In the genomic region with DNA sequence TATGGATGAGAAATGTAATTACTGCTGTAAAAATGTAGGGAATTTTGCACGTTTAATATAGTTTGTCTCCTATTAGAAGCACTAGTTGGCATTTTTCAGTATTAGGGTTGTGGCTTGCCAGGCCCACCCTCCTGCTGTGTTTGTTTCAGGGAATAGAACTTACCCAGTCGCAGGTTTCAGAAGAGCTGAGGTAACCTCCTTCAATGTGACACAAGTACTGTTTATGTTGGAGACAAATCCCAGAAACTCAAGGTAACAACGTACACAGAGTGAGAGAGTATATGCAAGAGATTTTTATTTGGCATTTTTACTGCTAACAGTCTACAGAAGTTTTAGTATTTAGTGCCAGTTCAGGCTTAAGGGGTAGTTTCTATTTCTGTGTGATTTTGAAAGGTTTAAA, we compare ENCODE assay signal across 1 cellular context.
TF ChIP-seq lines count a peak whose summit lies in the region.

No MANE protein-coding gene starts in this region.

TF ChIP-seq in GM23338, 12 proteins besides CTCF, POLR2A, EP300 and RAD21 (continued from another document):
- TF ChIP-seq, protein P1, sequence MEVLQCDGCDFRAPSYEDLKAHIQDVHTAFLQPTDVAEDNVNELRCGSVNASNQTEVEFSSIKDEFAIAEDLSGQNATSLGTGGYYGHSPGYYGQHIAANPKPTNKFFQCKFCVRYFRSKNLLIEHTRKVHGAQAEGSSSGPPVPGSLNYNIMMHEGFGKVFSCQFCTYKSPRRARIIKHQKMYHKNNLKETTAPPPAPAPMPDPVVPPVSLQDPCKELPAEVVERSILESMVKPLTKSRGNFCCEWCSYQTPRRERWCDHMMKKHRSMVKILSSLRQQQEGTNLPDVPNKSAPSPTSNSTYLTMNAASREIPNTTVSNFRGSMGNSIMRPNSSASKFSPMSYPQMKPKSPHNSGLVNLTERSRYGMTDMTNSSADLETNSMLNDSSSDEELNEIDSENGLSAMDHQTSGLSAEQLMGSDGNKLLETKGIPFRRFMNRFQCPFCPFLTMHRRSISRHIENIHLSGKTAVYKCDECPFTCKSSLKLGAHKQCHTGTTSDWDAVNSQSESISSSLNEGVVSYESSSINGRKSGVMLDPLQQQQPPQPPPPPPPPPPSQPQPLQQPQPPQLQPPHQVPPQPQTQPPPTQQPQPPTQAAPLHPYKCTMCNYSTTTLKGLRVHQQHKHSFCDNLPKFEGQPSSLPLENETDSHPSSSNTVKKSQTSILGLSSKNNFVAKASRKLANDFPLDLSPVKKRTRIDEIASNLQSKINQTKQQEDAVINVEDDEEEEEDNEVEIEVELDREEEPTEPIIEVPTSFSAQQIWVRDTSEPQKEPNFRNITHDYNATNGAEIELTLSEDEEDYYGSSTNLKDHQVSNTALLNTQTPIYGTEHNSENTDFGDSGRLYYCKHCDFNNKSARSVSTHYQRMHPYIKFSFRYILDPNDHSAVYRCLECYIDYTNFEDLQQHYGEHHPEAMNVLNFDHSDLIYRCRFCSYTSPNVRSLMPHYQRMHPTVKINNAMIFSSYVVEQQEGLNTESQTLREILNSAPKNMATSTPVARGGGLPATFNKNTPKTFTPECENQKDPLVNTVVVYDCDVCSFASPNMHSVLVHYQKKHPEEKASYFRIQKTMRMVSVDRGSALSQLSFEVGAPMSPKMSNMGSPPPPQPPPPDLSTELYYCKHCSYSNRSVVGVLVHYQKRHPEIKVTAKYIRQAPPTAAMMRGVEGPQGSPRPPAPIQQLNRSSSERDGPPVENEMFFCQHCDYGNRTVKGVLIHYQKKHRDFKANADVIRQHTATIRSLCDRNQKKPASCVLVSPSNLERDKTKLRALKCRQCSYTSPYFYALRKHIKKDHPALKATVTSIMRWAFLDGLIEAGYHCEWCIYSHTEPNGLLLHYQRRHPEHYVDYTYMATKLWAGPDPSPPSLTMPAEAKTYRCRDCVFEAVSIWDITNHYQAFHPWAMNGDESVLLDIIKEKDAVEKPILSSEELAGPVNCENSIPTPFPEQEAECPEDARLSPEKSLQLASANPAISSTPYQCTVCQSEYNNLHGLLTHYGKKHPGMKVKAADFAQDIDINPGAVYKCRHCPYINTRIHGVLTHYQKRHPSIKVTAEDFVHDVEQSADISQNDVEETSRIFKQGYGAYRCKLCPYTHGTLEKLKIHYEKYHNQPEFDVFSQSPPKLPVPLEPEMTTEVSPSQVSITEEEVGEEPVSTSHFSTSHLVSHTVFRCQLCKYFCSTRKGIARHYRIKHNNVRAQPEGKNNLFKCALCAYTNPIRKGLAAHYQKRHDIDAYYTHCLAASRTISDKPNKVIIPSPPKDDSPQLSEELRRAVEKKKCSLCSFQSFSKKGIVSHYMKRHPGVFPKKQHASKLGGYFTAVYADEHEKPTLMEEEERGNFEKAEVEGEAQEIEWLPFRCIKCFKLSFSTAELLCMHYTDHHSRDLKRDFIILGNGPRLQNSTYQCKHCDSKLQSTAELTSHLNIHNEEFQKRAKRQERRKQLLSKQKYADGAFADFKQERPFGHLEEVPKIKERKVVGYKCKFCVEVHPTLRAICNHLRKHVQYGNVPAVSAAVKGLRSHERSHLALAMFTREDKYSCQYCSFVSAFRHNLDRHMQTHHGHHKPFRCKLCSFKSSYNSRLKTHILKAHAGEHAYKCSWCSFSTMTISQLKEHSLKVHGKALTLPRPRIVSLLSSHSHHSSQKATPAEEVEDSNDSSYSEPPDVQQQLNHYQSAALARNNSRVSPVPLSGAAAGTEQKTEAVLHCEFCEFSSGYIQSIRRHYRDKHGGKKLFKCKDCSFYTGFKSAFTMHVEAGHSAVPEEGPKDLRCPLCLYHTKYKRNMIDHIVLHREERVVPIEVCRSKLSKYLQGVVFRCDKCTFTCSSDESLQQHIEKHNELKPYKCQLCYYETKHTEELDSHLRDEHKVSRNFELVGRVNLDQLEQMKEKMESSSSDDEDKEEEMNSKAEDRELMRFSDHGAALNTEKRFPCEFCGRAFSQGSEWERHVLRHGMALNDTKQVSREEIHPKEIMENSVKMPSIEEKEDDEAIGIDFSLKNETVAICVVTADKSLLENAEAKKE (CRISPR knock-in tag; IDR thresholded peaks at IDR 0.05) = no peak
- TF ChIP-seq ZNF114 (CRISPR knock-in tag; IDR thresholded peaks at IDR 0.05) = no peak
- no peak for TF ChIP-seq STAT1 (IDR thresholded peaks at IDR 0.05; ENCODE audit: unreplicated experiment)
- TF ChIP-seq POLR2AphosphoS5 (IDR thresholded peaks at IDR 0.05; ENCODE audit: low read depth) = no peak
- TF ChIP-seq EZH2phosphoT487 (IDR thresholded peaks at IDR 0.05; ENCODE audit: unreplicated experiment) = no peak
- TF ChIP-seq, protein P2, sequence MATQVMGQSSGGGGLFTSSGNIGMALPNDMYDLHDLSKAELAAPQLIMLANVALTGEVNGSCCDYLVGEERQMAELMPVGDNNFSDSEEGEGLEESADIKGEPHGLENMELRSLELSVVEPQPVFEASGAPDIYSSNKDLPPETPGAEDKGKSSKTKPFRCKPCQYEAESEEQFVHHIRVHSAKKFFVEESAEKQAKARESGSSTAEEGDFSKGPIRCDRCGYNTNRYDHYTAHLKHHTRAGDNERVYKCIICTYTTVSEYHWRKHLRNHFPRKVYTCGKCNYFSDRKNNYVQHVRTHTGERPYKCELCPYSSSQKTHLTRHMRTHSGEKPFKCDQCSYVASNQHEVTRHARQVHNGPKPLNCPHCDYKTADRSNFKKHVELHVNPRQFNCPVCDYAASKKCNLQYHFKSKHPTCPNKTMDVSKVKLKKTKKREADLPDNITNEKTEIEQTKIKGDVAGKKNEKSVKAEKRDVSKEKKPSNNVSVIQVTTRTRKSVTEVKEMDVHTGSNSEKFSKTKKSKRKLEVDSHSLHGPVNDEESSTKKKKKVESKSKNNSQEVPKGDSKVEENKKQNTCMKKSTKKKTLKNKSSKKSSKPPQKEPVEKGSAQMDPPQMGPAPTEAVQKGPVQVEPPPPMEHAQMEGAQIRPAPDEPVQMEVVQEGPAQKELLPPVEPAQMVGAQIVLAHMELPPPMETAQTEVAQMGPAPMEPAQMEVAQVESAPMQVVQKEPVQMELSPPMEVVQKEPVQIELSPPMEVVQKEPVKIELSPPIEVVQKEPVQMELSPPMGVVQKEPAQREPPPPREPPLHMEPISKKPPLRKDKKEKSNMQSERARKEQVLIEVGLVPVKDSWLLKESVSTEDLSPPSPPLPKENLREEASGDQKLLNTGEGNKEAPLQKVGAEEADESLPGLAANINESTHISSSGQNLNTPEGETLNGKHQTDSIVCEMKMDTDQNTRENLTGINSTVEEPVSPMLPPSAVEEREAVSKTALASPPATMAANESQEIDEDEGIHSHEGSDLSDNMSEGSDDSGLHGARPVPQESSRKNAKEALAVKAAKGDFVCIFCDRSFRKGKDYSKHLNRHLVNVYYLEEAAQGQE (IDR thresholded peaks at IDR 0.05; ENCODE audit: unreplicated experiment) = no peak
- TF ChIP-seq, protein P3, sequence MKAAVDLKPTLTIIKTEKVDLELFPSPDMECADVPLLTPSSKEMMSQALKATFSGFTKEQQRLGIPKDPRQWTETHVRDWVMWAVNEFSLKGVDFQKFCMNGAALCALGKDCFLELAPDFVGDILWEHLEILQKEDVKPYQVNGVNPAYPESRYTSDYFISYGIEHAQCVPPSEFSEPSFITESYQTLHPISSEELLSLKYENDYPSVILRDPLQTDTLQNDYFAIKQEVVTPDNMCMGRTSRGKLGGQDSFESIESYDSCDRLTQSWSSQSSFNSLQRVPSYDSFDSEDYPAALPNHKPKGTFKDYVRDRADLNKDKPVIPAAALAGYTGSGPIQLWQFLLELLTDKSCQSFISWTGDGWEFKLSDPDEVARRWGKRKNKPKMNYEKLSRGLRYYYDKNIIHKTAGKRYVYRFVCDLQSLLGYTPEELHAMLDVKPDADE (IDR thresholded peaks at IDR 0.05) = no peak
